ENCODE assay signal across 1 cellular context in the genomic region with DNA sequence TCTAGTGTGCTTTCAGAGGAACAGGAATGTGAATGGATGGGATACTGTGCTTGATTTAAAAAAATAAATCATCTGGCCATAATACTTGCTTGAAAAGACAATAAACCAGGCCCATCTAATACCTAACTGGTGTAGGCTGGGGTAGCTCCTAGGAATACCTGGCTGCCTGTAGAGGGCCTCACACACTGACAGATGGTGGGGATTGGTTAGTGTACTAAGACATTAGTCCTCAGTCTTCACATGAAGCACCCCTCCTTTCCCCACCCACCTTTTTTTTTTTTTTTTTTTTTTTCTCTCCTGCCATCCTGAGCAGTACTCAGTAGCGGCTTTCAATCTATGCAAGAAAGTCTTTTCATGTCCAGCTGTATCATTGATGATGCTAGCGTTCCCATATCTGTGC.
TF ChIP-seq lines count a peak whose summit lies in the region.

No MANE protein-coding gene starts in this region.

TF ChIP-seq in WTC11, 78 proteins besides CTCF, POLR2A, EP300 and RAD21 (continued from another document):
- TF ChIP-seq, protein P1, sequence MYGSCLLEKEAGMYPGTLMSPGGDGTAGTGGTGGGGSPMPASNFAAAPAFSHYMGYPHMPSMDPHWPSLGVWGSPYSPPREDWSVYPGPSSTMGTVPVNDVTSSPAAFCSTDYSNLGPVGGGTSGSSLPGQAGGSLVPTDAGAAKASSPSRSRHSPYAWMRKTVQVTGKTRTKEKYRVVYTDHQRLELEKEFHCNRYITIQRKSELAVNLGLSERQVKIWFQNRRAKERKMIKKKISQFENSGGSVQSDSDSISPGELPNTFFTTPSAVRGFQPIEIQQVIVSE (CRISPR knock-in tag; IDR thresholded peaks at IDR 0.05; ENCODE audit: borderline replicate concordance), result no peak
- TF ChIP-seq, protein P2, sequence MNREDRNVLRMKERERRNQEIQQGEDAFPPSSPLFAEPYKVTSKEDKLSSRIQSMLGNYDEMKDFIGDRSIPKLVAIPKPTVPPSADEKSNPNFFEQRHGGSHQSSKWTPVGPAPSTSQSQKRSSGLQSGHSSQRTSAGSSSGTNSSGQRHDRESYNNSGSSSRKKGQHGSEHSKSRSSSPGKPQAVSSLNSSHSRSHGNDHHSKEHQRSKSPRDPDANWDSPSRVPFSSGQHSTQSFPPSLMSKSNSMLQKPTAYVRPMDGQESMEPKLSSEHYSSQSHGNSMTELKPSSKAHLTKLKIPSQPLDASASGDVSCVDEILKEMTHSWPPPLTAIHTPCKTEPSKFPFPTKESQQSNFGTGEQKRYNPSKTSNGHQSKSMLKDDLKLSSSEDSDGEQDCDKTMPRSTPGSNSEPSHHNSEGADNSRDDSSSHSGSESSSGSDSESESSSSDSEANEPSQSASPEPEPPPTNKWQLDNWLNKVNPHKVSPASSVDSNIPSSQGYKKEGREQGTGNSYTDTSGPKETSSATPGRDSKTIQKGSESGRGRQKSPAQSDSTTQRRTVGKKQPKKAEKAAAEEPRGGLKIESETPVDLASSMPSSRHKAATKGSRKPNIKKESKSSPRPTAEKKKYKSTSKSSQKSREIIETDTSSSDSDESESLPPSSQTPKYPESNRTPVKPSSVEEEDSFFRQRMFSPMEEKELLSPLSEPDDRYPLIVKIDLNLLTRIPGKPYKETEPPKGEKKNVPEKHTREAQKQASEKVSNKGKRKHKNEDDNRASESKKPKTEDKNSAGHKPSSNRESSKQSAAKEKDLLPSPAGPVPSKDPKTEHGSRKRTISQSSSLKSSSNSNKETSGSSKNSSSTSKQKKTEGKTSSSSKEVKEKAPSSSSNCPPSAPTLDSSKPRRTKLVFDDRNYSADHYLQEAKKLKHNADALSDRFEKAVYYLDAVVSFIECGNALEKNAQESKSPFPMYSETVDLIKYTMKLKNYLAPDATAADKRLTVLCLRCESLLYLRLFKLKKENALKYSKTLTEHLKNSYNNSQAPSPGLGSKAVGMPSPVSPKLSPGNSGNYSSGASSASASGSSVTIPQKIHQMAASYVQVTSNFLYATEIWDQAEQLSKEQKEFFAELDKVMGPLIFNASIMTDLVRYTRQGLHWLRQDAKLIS (CRISPR knock-in tag; IDR thresholded peaks at IDR 0.05; ENCODE audit: borderline replicate concordance), result no peak
- TF ChIP-seq, protein P3, sequence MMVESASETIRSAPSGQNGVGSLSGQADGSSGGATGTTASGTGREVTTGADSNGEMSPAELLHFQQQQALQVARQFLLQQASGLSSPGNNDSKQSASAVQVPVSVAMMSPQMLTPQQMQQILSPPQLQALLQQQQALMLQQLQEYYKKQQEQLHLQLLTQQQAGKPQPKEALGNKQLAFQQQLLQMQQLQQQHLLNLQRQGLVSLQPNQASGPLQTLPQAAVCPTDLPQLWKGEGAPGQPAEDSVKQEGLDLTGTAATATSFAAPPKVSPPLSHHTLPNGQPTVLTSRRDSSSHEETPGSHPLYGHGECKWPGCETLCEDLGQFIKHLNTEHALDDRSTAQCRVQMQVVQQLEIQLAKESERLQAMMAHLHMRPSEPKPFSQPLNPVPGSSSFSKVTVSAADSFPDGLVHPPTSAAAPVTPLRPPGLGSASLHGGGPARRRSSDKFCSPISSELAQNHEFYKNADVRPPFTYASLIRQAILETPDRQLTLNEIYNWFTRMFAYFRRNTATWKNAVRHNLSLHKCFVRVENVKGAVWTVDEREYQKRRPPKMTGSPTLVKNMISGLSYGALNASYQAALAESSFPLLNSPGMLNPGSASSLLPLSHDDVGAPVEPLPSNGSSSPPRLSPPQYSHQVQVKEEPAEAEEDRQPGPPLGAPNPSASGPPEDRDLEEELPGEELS (CRISPR knock-in tag; IDR thresholded peaks at IDR 0.05), result no peak
- TF ChIP-seq ZNF232 (CRISPR knock-in tag; IDR thresholded peaks at IDR 0.05) (no peak), CREB1 (CRISPR knock-in tag; IDR thresholded peaks at IDR 0.05) (no peak)
- TF ChIP-seq, protein P4, sequence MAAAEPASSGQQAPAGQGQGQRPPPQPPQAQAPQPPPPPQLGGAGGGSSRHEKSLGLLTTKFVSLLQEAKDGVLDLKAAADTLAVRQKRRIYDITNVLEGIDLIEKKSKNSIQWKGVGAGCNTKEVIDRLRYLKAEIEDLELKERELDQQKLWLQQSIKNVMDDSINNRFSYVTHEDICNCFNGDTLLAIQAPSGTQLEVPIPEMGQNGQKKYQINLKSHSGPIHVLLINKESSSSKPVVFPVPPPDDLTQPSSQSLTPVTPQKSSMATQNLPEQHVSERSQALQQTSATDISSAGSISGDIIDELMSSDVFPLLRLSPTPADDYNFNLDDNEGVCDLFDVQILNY (CRISPR knock-in tag; IDR thresholded peaks at IDR 0.05), result no peak
